ENCODE assay signal across 8 cellular contexts in genomic region chr11:72739240-72740059, GRCh38. TPM values are rescaled to one million over a fixed set of nuclear protein-coding genes. Genes with fewer than 3 reads are reported as not detected.
DNase-seq lines count a peak whose midpoint lies in the region; ATAC-seq and TF ChIP-seq lines count a peak whose summit lies in the region.
"Had no signal": no experiment of that assay in that cellular context is flagged by ENCODE, and none has a peak within 500 bp of the region (broad histone marks: within the 10 kb centered on the region; RNA-seq: fewer than 3 reads in every experiment).

No MANE protein-coding gene starts in this region.

- no peak overlapping the region for H3K14ac ChIP-seq in trophoblast cell (ENCODE audit: low read length)

- H3K79me1 ChIP-seq in trophoblast cell (ENCODE audit: low read length), result peaks cover 19% of the 10 kb centered on the region

- H3K4me2 ChIP-seq in Loucy (ENCODE audit: low read depth, low read length, poor library complexity, severe bottlenecking) (peak overlapping the region; percentile 71), trophoblast cell (ENCODE audit: low read length) (no peak overlapping the region)

- H2BK120ac ChIP-seq in trophoblast cell (ENCODE audit: insufficient read depth, low read length, poor library complexity), result no peak overlapping the region

- H3K79me2 ChIP-seq in Loucy (ENCODE audit: insufficient read depth, low read length) (peaks cover 49% of the 10 kb centered on the region; the same call in 1 of the 2 replicates), trophoblast cell (ENCODE audit: control insufficient read depth, insufficient read depth, low read length, poor library complexity) (peaks cover 2% of the 10 kb centered on the region)

- no peak overlapping the region for H3K9ac ChIP-seq in Loucy (ENCODE audit: low read depth, low read length, poor library complexity, severe bottlenecking)
- no peak overlapping the region for H3K9ac ChIP-seq in colonic mucosa (ENCODE audit: low read depth in 2 of 2, low read length in 2 of 2)
- no peak overlapping the region for H3K9ac ChIP-seq in trophoblast cell (ENCODE audit: low read length)

- H3K27ac ChIP-seq in colonic mucosa (peak overlapping the region; percentile 61), trophoblast cell (ENCODE audit: low read depth, low read length) (no peak overlapping the region)

- H3K36me3 ChIP-seq in Loucy (ENCODE audit: insufficient read depth, low read length), result no peaks in the 10 kb centered on the region
- no peaks in the 10 kb centered on the region for H3K36me3 ChIP-seq in colonic mucosa
- H3K36me3 ChIP-seq in trophoblast cell (ENCODE audit: control insufficient read depth in 1 of 2, insufficient read depth in 2 of 2, low read length in 2 of 2), result no peaks in the 10 kb centered on the region

- no peak for ATAC-seq in GM18505 (IDR thresholded peaks at IDR 0.05; ENCODE audit: unreplicated experiment)
- ATAC-seq in HG03196 (IDR thresholded peaks at IDR 0.05; ENCODE audit: unreplicated experiment), result no peak

- H2BK5ac ChIP-seq in trophoblast cell (ENCODE audit: low read depth, low read length, poor library complexity), result no peak overlapping the region

- H4K91ac ChIP-seq in trophoblast cell (ENCODE audit: low read depth, low read length), result peak overlapping the region; percentile 1

- H3K4ac ChIP-seq in trophoblast cell (ENCODE audit: low read depth, low read length), result no peak overlapping the region

- H4K12ac ChIP-seq in trophoblast cell (ENCODE audit: low read depth, low read length), result no peak overlapping the region

- H3K9me3 ChIP-seq in Loucy (ENCODE audit: insufficient read depth, low read depth, low read length) (no peaks in the 10 kb centered on the region), colonic mucosa (no peaks in the 10 kb centered on the region), trophoblast cell (ENCODE audit: insufficient read depth, low read depth, low read length) (no peaks in the 10 kb centered on the region)

- H4K20me1 ChIP-seq in Loucy (ENCODE audit: insufficient read depth, low read length, poor library complexity, severe bottlenecking), result peaks cover 17% of the 10 kb centered on the region

- no peak overlapping the region for H2AK5ac ChIP-seq in trophoblast cell (ENCODE audit: low read length)

- no peak overlapping the region for H2AFZ ChIP-seq in Loucy (ENCODE audit: low read length)
- no peak overlapping the region for H2AFZ ChIP-seq in trophoblast cell (ENCODE audit: insufficient read depth, low read length, poor library complexity)

- H3K4me3 ChIP-seq in GM12864 (ENCODE audit: low read depth, low read length) (peak overlapping the region; percentile 31), Loucy (ENCODE audit: low read length, poor library complexity, severe bottlenecking) (no peak overlapping the region), colonic mucosa (no peak overlapping the region), trophoblast cell (ENCODE audit: low read depth, low read length) (no peak overlapping the region)

- H3K4me1 ChIP-seq in Loucy (ENCODE audit: insufficient read depth, low read length, poor library complexity, severe bottlenecking), result peaks cover 53% of the 10 kb centered on the region
- H3K4me1 ChIP-seq in colonic mucosa, result peaks cover 8% of the 10 kb centered on the region
- peaks cover 36 to 39% of the 10 kb centered on the region in 2 experiments for H3K4me1 ChIP-seq in trophoblast cell (ENCODE audit: control insufficient read depth in 1 of 2, insufficient read depth in 2 of 2, low read length in 2 of 2)

- no peaks in the 10 kb centered on the region for H3K27me3 ChIP-seq in Loucy (ENCODE audit: insufficient read depth, low read length, poor library complexity, severe bottlenecking)
- H3K27me3 ChIP-seq in colonic mucosa, result no peaks in the 10 kb centered on the region
- no peaks in the 10 kb centered on the region for H3K27me3 ChIP-seq in trophoblast cell (ENCODE audit: insufficient read depth, low read length)

- WGBS in trophoblast cell (ENCODE audit: extremely low coverage, insufficient coverage, insufficient read length), result no CpG with 5 or more reads among the region's 10 CpGs

- H3F3A ChIP-seq in Loucy (ENCODE audit: low read depth), result no peaks in the 10 kb centered on the region

- no peak overlapping the region for H4K8ac ChIP-seq in trophoblast cell (ENCODE audit: low read depth, low read length)

- H2BK12ac ChIP-seq in trophoblast cell (ENCODE audit: low read length), result peak overlapping the region; percentile 20

- intact Hi-C loops in colonic mucosa (cut with DNase I), result no loop called here

- no peak overlapping the region for H3K23ac ChIP-seq in trophoblast cell (ENCODE audit: low read length)

- TF ChIP-seq POLR2A in GM18505 (IDR thresholded peaks at IDR 0.05; ENCODE audit: borderline replicate concordance, extremely low read depth, insufficient read depth, insufficient read length), result no peak

- H3K9me2 ChIP-seq in Loucy (replicated peaks; ENCODE audit: low read depth, low read length), result no peaks in the 10 kb centered on the region

- TF ChIP-seq CTCF in GM12864 (IDR thresholded peaks at IDR 0.05; ENCODE audit: low read depth, low read length, missing control alignments), result no peak
- no peak for TF ChIP-seq CTCF in Loucy (conservative IDR thresholded peaks at IDR 0.05; ENCODE audit: low read length)
- no peak for TF ChIP-seq CTCF in colonic mucosa (IDR thresholded peaks at IDR 0.05)

- no peak overlapping the region for H3K18ac ChIP-seq in trophoblast cell (ENCODE audit: low read length)

- DNase-seq in GM12864 (ENCODE audit: low read depth) (no peak), colonic mucosa (no peak), trophoblast cell (no peak), Kasumi-1 (lab: John Stamatoyannopoulos, UW) (no peak)
- DNase-seq: NCI-H774 had no signal

RNA-seq across cellular contexts. Expression of gene ARAP1, which starts 12.8 kb away (rescaled TPM):
- total RNA-seq in colonic mucosa, result 10 to 100 TPM; 70.4 to 89.8 TPM
- polyA plus RNA-seq in trophoblast cell (2013), result 11.8 and 12.4 TPM in 2 replicates

RNA-seq across cellular contexts. Expression of gene STARD10, which starts 54.4 kb away (rescaled TPM):
- total RNA-seq in colonic mucosa, result 100 to 1,000 TPM; 519 to 905 TPM
- polyA plus RNA-seq in trophoblast cell (2013), result 143 and 154 TPM in 2 replicates
